In genomic region chr7:138982204-138982623, GRCh38 we compare ENCODE assay signal across 9 cellular contexts. TPM values are rescaled to one million over a fixed set of nuclear protein-coding genes. Genes with fewer than 3 reads are reported as not detected.
DNase-seq lines count a peak whose midpoint lies in the region; ATAC-seq and TF ChIP-seq lines count a peak whose summit lies in the region.
"Had no signal": no experiment of that assay in that cellular context is flagged by ENCODE, and none has a peak within 500 bp of the region (broad histone marks: within the 10 kb centered on the region; RNA-seq: fewer than 3 reads in every experiment).

No MANE protein-coding gene starts in this region.

- H3K4me3 ChIP-seq in thoracic aorta: peak overlapping the region; percentile 77

- no peaks in the 10 kb centered on the region for H3K36me3 Mint-ChIP-seq in activated CD8-positive, alpha-beta memory T cell treated with anti-CD3 and anti-CD28 coated beads, Interleukin-2, amount 10 ng/mL, durations not matched to agents 7 days and 5 days
- no peaks in the 10 kb centered on the region for H3K36me3 Mint-ChIP-seq in activated T-helper 2 cell treated with anti-CD3 and anti-CD28 coated beads, Interferon-gamma antibody, Interleukin-2, Interleukin-4, amounts not matched to agents 10 μg/mL and 5 μg/mL and 100 μg/mL, durations not matched to agents 14 hours and 24 hours and 36 hours (ENCODE audit: low read depth)
- no peaks in the 10 kb centered on the region for H3K36me3 Mint-ChIP-seq in immature natural killer cell

- CTCF ChIA-PET in activated CD8-positive, alpha-beta memory T cell treated with anti-CD3 and anti-CD28 coated beads, Interleukin-2, amount 10 ng/mL, durations not matched to agents 7 days and 5 days (lab: Charles Lee): interaction anchor here (1.2 to 3.3 kb wide), 4 partner anchors 35 to 105 kb away, joined by 3 to 24 read pairs (median 4); no protein-coding TSS in a partner anchor

- ATAC-seq in activated CD8-positive, alpha-beta memory T cell treated with anti-CD3 and anti-CD28 coated beads, Interleukin-2, amount 10 ng/mL, durations not matched to agents 7 days and 5 days: no peak
- ATAC-seq in thoracic aorta (ENCODE audit: insufficient number of reproducible peaks, low FRiP score, low read depth): no peak
- ATAC-seq in HG02571 (IDR thresholded peaks at IDR 0.05; ENCODE audit: unreplicated experiment): no peak
- no peak for ATAC-seq in HG03175 (IDR thresholded peaks at IDR 0.05; ENCODE audit: unreplicated experiment)

- no peak for TF ChIP-seq CTCF in thoracic aorta (IDR thresholded peaks at IDR 0.05)

- intact Hi-C loops in activated T-helper 2 cell treated with anti-CD3 and anti-CD28 coated beads, Interferon-gamma antibody, Interleukin-2, Interleukin-4, amounts not matched to agents 10 μg/mL and 5 μg/mL and 100 μg/mL, durations not matched to agents 14 hours and 24 hours and 36 hours (cut with micrococcal nuclease): loop anchor here (5.0 kb wide), 2 partner anchors 80 to 250 kb away; partner anchors contain the start of gene UBN2

- peaks cover 0 to 16% of the 10 kb centered on the region in 2 donors for H3K4me1 ChIP-seq in thoracic aorta (ENCODE audit: control insufficient read depth in 1 of 2, low read depth in 2 of 2)

- peak overlapping the region; percentile 40 for H3K4me3 Mint-ChIP-seq in activated CD8-positive, alpha-beta memory T cell treated with anti-CD3 and anti-CD28 coated beads, Interleukin-2, amount 10 ng/mL, durations not matched to agents 7 days and 5 days
- H3K4me3 Mint-ChIP-seq in activated T-helper 2 cell treated with anti-CD3 and anti-CD28 coated beads, Interferon-gamma antibody, Interleukin-2, Interleukin-4, amounts not matched to agents 10 μg/mL and 5 μg/mL and 100 μg/mL, durations not matched to agents 14 hours and 24 hours and 36 hours (ENCODE audit: low read depth): peak overlapping the region; percentile 38
- peak overlapping the region; percentile 55 to 79 (median 71) for H3K4me3 Mint-ChIP-seq in immature natural killer cell

- H3K27ac Mint-ChIP-seq in activated CD8-positive, alpha-beta memory T cell treated with anti-CD3 and anti-CD28 coated beads, Interleukin-2, amount 10 ng/mL, durations not matched to agents 7 days and 5 days: no peak overlapping the region
- no peak overlapping the region for H3K27ac Mint-ChIP-seq in activated T-helper 2 cell treated with anti-CD3 and anti-CD28 coated beads, Interferon-gamma antibody, Interleukin-2, Interleukin-4, amounts not matched to agents 10 μg/mL and 5 μg/mL and 100 μg/mL, durations not matched to agents 14 hours and 24 hours and 36 hours
- H3K27ac Mint-ChIP-seq in immature natural killer cell: peak overlapping the region in 1 of 6 donors; percentile 30

- H3K4me1 Mint-ChIP-seq in activated CD8-positive, alpha-beta memory T cell treated with anti-CD3 and anti-CD28 coated beads, Interleukin-2, amount 10 ng/mL, durations not matched to agents 7 days and 5 days: peaks cover 14% of the 10 kb centered on the region
- peaks cover 15% of the 10 kb centered on the region for H3K4me1 Mint-ChIP-seq in activated T-helper 2 cell treated with anti-CD3 and anti-CD28 coated beads, Interferon-gamma antibody, Interleukin-2, Interleukin-4, amounts not matched to agents 10 μg/mL and 5 μg/mL and 100 μg/mL, durations not matched to agents 14 hours and 24 hours and 36 hours (ENCODE audit: low read depth)
- peaks cover 12 to 19% of the 10 kb centered on the region in 2 donors for H3K4me1 Mint-ChIP-seq in immature natural killer cell

- H3K36me3 ChIP-seq in thoracic aorta: no peaks in the 10 kb centered on the region

- no peaks in the 10 kb centered on the region for H3K27me3 ChIP-seq in thoracic aorta (replicated peaks; ENCODE audit: insufficient read depth)

- H3K9me3 ChIP-seq in thoracic aorta: no peaks in the 10 kb centered on the region

- no peak overlapping the region for H3K27ac ChIP-seq in thoracic aorta

- H3K27me3 Mint-ChIP-seq in activated CD8-positive, alpha-beta memory T cell treated with anti-CD3 and anti-CD28 coated beads, Interleukin-2, amount 10 ng/mL, durations not matched to agents 7 days and 5 days: peaks cover 57% of the 10 kb centered on the region
- H3K27me3 Mint-ChIP-seq in activated T-helper 2 cell treated with anti-CD3 and anti-CD28 coated beads, Interferon-gamma antibody, Interleukin-2, Interleukin-4, amounts not matched to agents 10 μg/mL and 5 μg/mL and 100 μg/mL, durations not matched to agents 14 hours and 24 hours and 36 hours (ENCODE audit: low read depth): peaks cover 61% of the 10 kb centered on the region
- peaks cover 18 to 22% (median 22%) of the 10 kb centered on the region in 3 donors for H3K27me3 Mint-ChIP-seq in immature natural killer cell (ENCODE audit: low read depth in 3 of 3)

- H3K9me3 Mint-ChIP-seq in activated CD8-positive, alpha-beta memory T cell treated with anti-CD3 and anti-CD28 coated beads, Interleukin-2, amount 10 ng/mL, durations not matched to agents 7 days and 5 days (ENCODE audit: low read depth): no peaks in the 10 kb centered on the region
- peaks cover 3% of the 10 kb centered on the region for H3K9me3 Mint-ChIP-seq in activated T-helper 2 cell treated with anti-CD3 and anti-CD28 coated beads, Interferon-gamma antibody, Interleukin-2, Interleukin-4, amounts not matched to agents 10 μg/mL and 5 μg/mL and 100 μg/mL, durations not matched to agents 14 hours and 24 hours and 36 hours
- H3K9me3 Mint-ChIP-seq in immature natural killer cell: no peaks in the 10 kb centered on the region

- DNase-seq in activated CD8-positive, alpha-beta memory T cell treated with anti-CD3 and anti-CD28 coated beads, Interleukin-2, amount 10 ng/mL, durations not matched to agents 7 days and 5 days: no peak
- no peak for DNase-seq in activated CD8-positive, alpha-beta memory T cell treated with anti-CD3 and anti-CD28 coated beads, Interleukin-2, amount 50 U/mL, for 48 hours
- DNase-seq in activated T-helper 2 cell treated with anti-CD3 and anti-CD28 coated beads, Interferon-gamma antibody, Interleukin-2, Interleukin-4, amounts not matched to agents 10 μg/mL and 5 μg/mL and 100 μg/mL, durations not matched to agents 14 hours and 24 hours and 36 hours (ENCODE audit: low spot score): no peak
- DNase-seq in immature natural killer cell: no peak
- DNase-seq in thoracic aorta (ENCODE audit: low spot score): no peak
- DNase-seq in NCI-H1694 (lab: John Stamatoyannopoulos, UW): no peak
- DNase-seq: GF-D8 had no signal

RNA-seq across cellular contexts. Expression of gene KIAA1549, which starts 1.0 kb away (rescaled TPM):
- 1 to 10 TPM in 1 of 2 experiments, under 1 TPM in 1; 0.61 to 1.1 TPM for total RNA-seq in activated CD8-positive, alpha-beta memory T cell treated with anti-CD3 and anti-CD28 coated beads, Interleukin-2, amount 10 ng/mL, durations not matched to agents 7 days and 5 days
- 1.3 TPM in 2 replicates for total RNA-seq in activated T-helper 2 cell treated with anti-CD3 and anti-CD28 coated beads, Interferon-gamma antibody, Interleukin-2, Interleukin-4, amounts not matched to agents 10 μg/mL and 5 μg/mL and 100 μg/mL, durations not matched to agents 14 hours and 24 hours and 36 hours
- under 1 TPM in 1 of 3 donors, not detected in 2; 0.04 TPM for polyA plus RNA-seq in immature natural killer cell
- 1 to 10 TPM in 1 of 2 donors, under 1 TPM in 1; 0.95 to 1.8 TPM for total RNA-seq in thoracic aorta

RNA-seq across cellular contexts. Expression of gene ZC3HAV1L, which starts 53.6 kb away (rescaled TPM):
- 10 to 100 TPM; 15.7 to 17.9 TPM for total RNA-seq in activated CD8-positive, alpha-beta memory T cell treated with anti-CD3 and anti-CD28 coated beads, Interleukin-2, amount 10 ng/mL, durations not matched to agents 7 days and 5 days
- total RNA-seq in activated T-helper 2 cell treated with anti-CD3 and anti-CD28 coated beads, Interferon-gamma antibody, Interleukin-2, Interleukin-4, amounts not matched to agents 10 μg/mL and 5 μg/mL and 100 μg/mL, durations not matched to agents 14 hours and 24 hours and 36 hours: 38.2 and 39.4 TPM in 2 replicates
- under 1 TPM in 2 of 3 donors, not detected in 1; 0.21 to 0.40 TPM for polyA plus RNA-seq in immature natural killer cell
- 10 to 100 TPM; 10.4 to 22.7 TPM for total RNA-seq in thoracic aorta
